Comparison of ENCODE assay signal across 18 cellular contexts in genomic region chr10:119444866-119445265, GRCh38.
DNase-seq lines count a peak whose midpoint lies in the region; ATAC-seq and TF ChIP-seq lines count a peak whose summit lies in the region.
"Had no signal": no experiment of that assay in that cellular context is flagged by ENCODE, and none has a peak within 500 bp of the region (broad histone marks: within the 10 kb centered on the region; RNA-seq: fewer than 3 reads in every experiment).

No MANE protein-coding gene starts in this region.

- POLR2A ChIA-PET in SK-N-SH (lab: Yijun Ruan, JAX) = interaction anchor here (1.2 kb wide), 1 partner anchor 245 kb away, joined by 4 read pairs; no protein-coding TSS in a partner anchor
- POLR2A ChIA-PET in CD8-positive, alpha-beta T cell (lab: Charles Lee) = interaction anchor here (1.0 to 2.1 kb wide), 3 partner anchors 45 to 94 kb away, joined by 3 to 8 read pairs (median 3); no protein-coding TSS in a partner anchor

- WGBS in SK-N-SH (ENCODE audit: low lambda C conversion rate) = 79% methylated on average over 10 of the region's 10 CpGs

- H3K9ac ChIP-seq in SK-N-SH = no peak overlapping the region

- H3K9me3 ChIP-seq in SK-N-SH (no peaks in the 10 kb centered on the region), T-helper 17 cell (ENCODE audit: control insufficient read depth, low read length, poor library complexity, severe bottlenecking) (no peaks in the 10 kb centered on the region)
- H3K9me3 ChIP-seq in CD8-positive, alpha-beta T cell (ENCODE audit: low read length) = no peaks in the 10 kb centered on the region
- H3K9me3 ChIP-seq: pancreas had no signal

- H3K4me1 ChIP-seq in SK-N-SH (ENCODE audit: control insufficient read depth in 1 of 2, insufficient read depth in 2 of 2, low read depth in 1 of 2, low read length in 1 of 2) = peaks cover 2 to 3% of the 10 kb centered on the region in 2 experiments; a peak in 2 of 4 replicates
- peaks cover 10% of the 10 kb centered on the region for H3K4me1 ChIP-seq in CD8-positive, alpha-beta T cell (ENCODE audit: insufficient read depth, low read length)
- H3K4me1 ChIP-seq: pancreas had no signal

- no peaks in the 10 kb centered on the region for H3K9me3 Mint-ChIP-seq in CD8-positive, alpha-beta T cell
- H3K9me3 Mint-ChIP-seq: endodermal cell, nephron progenitor cell had no signal

- H3K27ac Mint-ChIP-seq in CD8-positive, alpha-beta T cell = peak overlapping the region; percentile 49
- H3K27ac Mint-ChIP-seq in T-helper 17 cell = no peak overlapping the region
- H3K27ac Mint-ChIP-seq: activated CD4-positive, alpha-beta T cell treated with anti-CD3 and anti-CD28 coated beads for 36 hours; endodermal cell; nephron progenitor cell had no signal

- H3K27me3 ChIP-seq in SK-N-SH (ENCODE audit: insufficient read depth) = no peaks in the 10 kb centered on the region
- H3K27me3 ChIP-seq in CD8-positive, alpha-beta T cell (ENCODE audit: insufficient read depth, low read length) = no peaks in the 10 kb centered on the region
- H3K27me3 ChIP-seq: pancreas had no signal

- H3K4me2 ChIP-seq in SK-N-SH = no peak overlapping the region
- H3K4me2 ChIP-seq: PC-9, smooth muscle cell had no signal

- TF ChIP-seq RAD21 in SK-N-SH (IDR thresholded peaks at IDR 0.05; ENCODE audit: low read length) = no peak

- peaks cover 12% of the 10 kb centered on the region for H3K36me3 Mint-ChIP-seq in CD8-positive, alpha-beta T cell
- H3K36me3 Mint-ChIP-seq in T-helper 17 cell (ENCODE audit: low read depth) = no peaks in the 10 kb centered on the region

- TF ChIP-seq CTCF in SK-N-SH (IDR thresholded peaks at IDR 0.05) = no peak
- TF ChIP-seq CTCF in CD8-positive, alpha-beta T cell (IDR thresholded peaks at IDR 0.05) = no peak
- no peak for TF ChIP-seq CTCF in omental fat pad (IDR thresholded peaks at IDR 0.05)

- no peaks in the 10 kb centered on the region for H4K20me1 ChIP-seq in SK-N-SH (ENCODE audit: insufficient read depth)

- CTCF ChIA-PET in SK-N-SH (lab: Yijun Ruan, JAX) = interaction anchor here (0.6 to 19.8 kb wide), 58 partner anchors 8 to 289 kb away, joined by 3 to 505 read pairs (median 5); partner anchors contain the start of gene GRK5
- CTCF ChIA-PET in CD8-positive, alpha-beta T cell (lab: Charles Lee) = interaction anchor here (0.6 to 9.3 kb wide), 54 partner anchors 9 to 305 kb away, joined by 3 to 98 read pairs (median 4); partner anchors contain the start of genes GRK5 and RGS10

- peak; percentile 9 for ATAC-seq in SK-N-SH treated with all-trans-retinoic acid at 6 μM for 48 hours
- ATAC-seq in CD8-positive, alpha-beta T cell = no peak
- no peak for ATAC-seq in T-helper 17 cell
- peak; percentile 4 for ATAC-seq in left lobe of liver
- ATAC-seq in HG03108 (IDR thresholded peaks at IDR 0.05; ENCODE audit: unreplicated experiment) = no peak
- ATAC-seq in omental fat pad (ENCODE audit: low FRiP score) = no peak

- H3K4me1 Mint-ChIP-seq in CD8-positive, alpha-beta T cell (ENCODE audit: low read depth) = peaks cover 11% of the 10 kb centered on the region
- no peaks in the 10 kb centered on the region for H3K4me1 Mint-ChIP-seq in T-helper 17 cell

- H2AFZ ChIP-seq in SK-N-SH (ENCODE audit: low read depth) = no peak overlapping the region
- H2AFZ ChIP-seq: PC-9 had no signal

- H3K27me3 Mint-ChIP-seq in CD8-positive, alpha-beta T cell (ENCODE audit: low read depth) = no peaks in the 10 kb centered on the region
- no peaks in the 10 kb centered on the region for H3K27me3 Mint-ChIP-seq in T-helper 17 cell
- H3K27me3 Mint-ChIP-seq: activated CD4-positive, alpha-beta T cell treated with anti-CD3 and anti-CD28 coated beads for 36 hours had no signal

- H3K36me3 ChIP-seq in SK-N-SH (replicated peaks in 1 of 2; ENCODE audit: control insufficient read depth in 1 of 2, insufficient read depth in 2 of 2, low read length in 1 of 2) = peaks cover 0 to 6% of the 10 kb centered on the region in 2 experiments
- H3K36me3 ChIP-seq in CD8-positive, alpha-beta T cell (ENCODE audit: insufficient read depth, low read length) = peaks cover 4% of the 10 kb centered on the region
- H3K36me3 ChIP-seq: pancreas had no signal

- no peak for TF ChIP-seq EP300 in SK-N-SH (IDR thresholded peaks at IDR 0.05; ENCODE audit: borderline replicate concordance in 1 of 2, low read depth in 1 of 2, low read length in 1 of 2)

- H3K9me2 ChIP-seq in SK-N-SH = no peaks in the 10 kb centered on the region

- no peak overlapping the region for H3K4me3 ChIP-seq in SK-N-SH (ENCODE audit: low read depth in 2 of 2, low read length in 1 of 2)
- no peak overlapping the region for H3K4me3 ChIP-seq in CD8-positive, alpha-beta T cell (ENCODE audit: low read depth, low read length)
- H3K4me3 ChIP-seq: pancreas, PC-9, smooth muscle cell had no signal

- no peaks in the 10 kb centered on the region for H3F3A ChIP-seq in SK-N-SH (replicated peaks; ENCODE audit: insufficient read depth)

- DNase-seq in SK-N-SH (no peak), T-helper 17 cell (no peak), left lobe of liver (ENCODE audit: low spot score) (no peak), posterior vena cava (ENCODE audit: low spot score) (no peak), omental fat pad (ENCODE audit: low spot score) (no peak)
- no peak for DNase-seq in CD8-positive, alpha-beta T cell
- DNase-seq: activated gamma-delta T cell, DMS79, SHP77 treated with DMSO at 0.1 percent for 48 hours had no signal

- no peaks in the 10 kb centered on the region for H3K79me2 ChIP-seq in SK-N-SH (ENCODE audit: insufficient read depth)

- no peak overlapping the region for H3K4me3 Mint-ChIP-seq in CD8-positive, alpha-beta T cell
- peak overlapping the region; percentile 60 for H3K4me3 Mint-ChIP-seq in T-helper 17 cell
- H3K4me3 Mint-ChIP-seq: activated CD4-positive, alpha-beta T cell treated with anti-CD3 and anti-CD28 coated beads for 36 hours; endodermal cell; nephron progenitor cell had no signal

- intact Hi-C loops in CD8-positive, alpha-beta T cell (cut with DNase I, micrococcal nuclease) = loop anchor here (1.0 to 2.0 kb wide), 7 partner anchors 44 to 306 kb away; partner anchors contain the start of gene RGS10 (in 1 of the 2)
- intact Hi-C loops in posterior vena cava (cut with DNase I) = loop anchor here in 1 of 2 donors (2.0 kb wide), 1 partner anchor 246 kb away; no protein-coding TSS in a partner anchor

- no peak overlapping the region for H3K27ac ChIP-seq in SK-N-SH (ENCODE audit: low read depth in 2 of 2, low read length in 1 of 2)
- no peak overlapping the region for H3K27ac ChIP-seq in CD8-positive, alpha-beta T cell (ENCODE audit: low read depth, low read length)
- H3K27ac ChIP-seq: 22Rv1, pancreas, PC-9 had no signal

TF ChIP-seq in SK-N-SH treated with all-trans-retinoic acid at 6 μM for 48 hours, 23 proteins besides CTCF, POLR2A, EP300 and RAD21:
- TF ChIP-seq TCF4 (CRISPR knock-in tag; IDR thresholded peaks at IDR 0.05; ENCODE audit: borderline replicate concordance) (no peak), BACH2 (CRISPR knock-in tag; IDR thresholded peaks at IDR 0.05; ENCODE audit: borderline replicate concordance) (no peak), ZNF565 (CRISPR knock-in tag; conservative IDR thresholded peaks at IDR 0.05; ENCODE audit: low read depth) (no peak), ESRRG (CRISPR knock-in tag; IDR thresholded peaks at IDR 0.05) (no peak), TOX (CRISPR knock-in tag; IDR thresholded peaks at IDR 0.05; ENCODE audit: borderline replicate concordance) (no peak), ISL1 (CRISPR knock-in tag; IDR thresholded peaks at IDR 0.05) (no peak), CREB5 (CRISPR knock-in tag; IDR thresholded peaks at IDR 0.05; ENCODE audit: low read depth) (no peak), CSDC2 (CRISPR knock-in tag; IDR thresholded peaks at IDR 0.05) (no peak), SNAI2 (CRISPR knock-in tag; IDR thresholded peaks at IDR 0.05) (no peak)

TF ChIP-seq in SK-N-SH, 30 proteins besides CTCF, POLR2A, EP300 and RAD21:
- TF ChIP-seq MAX (IDR thresholded peaks at IDR 0.05; ENCODE audit: low read depth) (no peak), JUND (IDR thresholded peaks at IDR 0.05) (no peak), RFX5 (IDR thresholded peaks at IDR 0.05; ENCODE audit: low read length) (no peak), POLR2AphosphoS5 (IDR thresholded peaks at IDR 0.05; ENCODE audit: low read depth, low read length) (no peak), YY1 (IDR thresholded peaks at IDR 0.05; ENCODE audit: low read depth) (no peak), EZH2phosphoT487 (IDR thresholded peaks at IDR 0.05; ENCODE audit: borderline replicate concordance, low read depth) (no peak), SIN3A (IDR thresholded peaks at IDR 0.05; ENCODE audit: borderline replicate concordance, low read depth, low read length) (no peak), RXRA (IDR thresholded peaks at IDR 0.05; ENCODE audit: borderline replicate concordance, low read depth) (no peak), GABPA (IDR thresholded peaks at IDR 0.05; ENCODE audit: low read depth) (no peak), NRF1 (IDR thresholded peaks at IDR 0.05; ENCODE audit: low read depth, low read length) (no peak), FOXM1 (IDR thresholded peaks at IDR 0.05; ENCODE audit: low read depth) (no peak), PBX3 (IDR thresholded peaks at IDR 0.05) (no peak), USF1 (IDR thresholded peaks at IDR 0.05; ENCODE audit: borderline replicate concordance, low read depth) (no peak), TCF12 (IDR thresholded peaks at IDR 0.05) (no peak)

Comparison
In these comparisons a context has a peak if more than half of its experiments do, and no peak if none do; other contexts are left out.
1. ATAC-seq: peak in SK-N-SH treated with all-trans-retinoic acid at 6 μM for 48 hours (single experiment) and left lobe of liver (single experiment); none in CD8-positive, alpha-beta T cell (single experiment), T-helper 17 cell (single experiment), HG03108 (single experiment) and omental fat pad (single experiment).